10 cellular contexts compared by ENCODE assay signal in the genomic region with DNA sequence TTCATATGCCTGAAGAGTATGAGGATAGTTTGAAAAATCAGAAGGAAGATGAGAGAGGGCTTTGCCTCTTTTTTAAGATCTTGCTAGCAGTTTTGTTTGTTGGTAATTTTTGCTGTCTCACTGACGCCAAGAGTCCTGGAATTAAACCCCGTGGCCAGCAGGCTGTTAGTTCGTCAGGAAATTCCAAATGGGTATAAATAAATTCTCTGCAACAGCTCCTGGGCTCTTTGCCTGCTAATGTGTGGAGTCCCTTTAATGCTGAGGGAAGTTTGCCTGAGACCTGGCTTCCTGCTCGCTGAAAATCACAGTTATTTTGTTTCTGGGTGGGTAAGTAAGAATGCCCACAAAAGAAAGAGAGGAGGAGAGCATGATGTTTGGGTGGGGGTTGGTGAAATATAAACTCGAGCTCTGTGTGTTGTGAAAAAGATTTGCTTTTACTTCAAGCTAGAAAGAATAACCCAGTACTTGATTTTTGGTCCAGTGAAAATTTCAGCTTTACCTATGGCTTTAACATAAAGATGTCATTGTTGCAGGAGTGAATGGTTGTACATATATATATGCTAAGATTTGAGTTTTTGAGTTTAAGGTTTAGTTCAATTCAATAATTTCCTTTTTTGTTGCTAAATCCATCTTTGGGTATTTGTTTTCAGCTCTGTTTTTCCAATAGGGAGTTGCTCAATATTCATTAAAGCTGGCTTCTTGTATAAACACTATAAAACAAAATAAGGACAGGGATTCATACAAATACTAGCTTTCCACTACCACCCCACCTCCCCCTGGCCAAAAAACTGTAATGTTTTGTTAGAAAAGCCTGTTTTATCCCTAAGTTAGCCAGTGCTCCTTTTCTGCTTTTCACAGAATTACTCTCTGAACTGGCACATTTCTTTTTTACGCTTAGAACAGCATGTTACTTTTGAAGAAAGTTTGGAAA.
DNase-seq lines count a peak whose midpoint lies in the region; ATAC-seq and TF ChIP-seq lines count a peak whose summit lies in the region.
"Had no signal": no experiment of that assay in that cellular context is flagged by ENCODE, and none has a peak within 500 bp of the region (broad histone marks: within the 10 kb centered on the region; RNA-seq: fewer than 3 reads in every experiment).

No MANE protein-coding gene starts in this region.

- no peak overlapping the region for H3K4me3 ChIP-seq in left lung

- H3K27me3 ChIP-seq in left lung: no peaks in the 10 kb centered on the region

- no peaks in the 10 kb centered on the region for H3K27me3 Mint-ChIP-seq in stimulated activated naive CD8-positive, alpha-beta T cell treated with anti-CD3 and anti-CD28 coated beads, Interleukin-15, amount 100 ng/mL, for 72 hours

- H3K9me3 ChIP-seq in left lung: no peaks in the 10 kb centered on the region

- H3K4me1 Mint-ChIP-seq in stimulated activated naive CD8-positive, alpha-beta T cell treated with anti-CD3 and anti-CD28 coated beads, Interleukin-15, amount 100 ng/mL, for 72 hours: peaks cover 18% of the 10 kb centered on the region

- H3K27ac ChIP-seq in left lung: peak overlapping the region; percentile 71 to 77

- ATAC-seq in left lung: peak; percentile 49
- no peak for ATAC-seq in stimulated activated naive CD8-positive, alpha-beta T cell treated with anti-CD3 and anti-CD28 coated beads, Interleukin-15, amount 100 ng/mL, for 72 hours
- ATAC-seq in HG02885 (IDR thresholded peaks at IDR 0.05; ENCODE audit: poor library complexity, unreplicated experiment): no peak
- ATAC-seq in HG02642 (IDR thresholded peaks at IDR 0.05; ENCODE audit: poor library complexity, unreplicated experiment): no peak

- intact Hi-C loops in left lung (cut with DNase I): no loop called here

- peak overlapping the region; percentile 12 to 42 for H3K27ac Mint-ChIP-seq in stimulated activated naive CD8-positive, alpha-beta T cell treated with anti-CD3 and anti-CD28 coated beads, Interleukin-15, amount 100 ng/mL, for 72 hours

- no peaks in the 10 kb centered on the region for H3K9me3 Mint-ChIP-seq in stimulated activated naive CD8-positive, alpha-beta T cell treated with anti-CD3 and anti-CD28 coated beads, Interleukin-15, amount 100 ng/mL, for 72 hours

- H3K4me1 ChIP-seq in left lung: peaks cover 14 to 35% of the 10 kb centered on the region in 2 donors

- no peak for TF ChIP-seq CTCF in left lung (IDR thresholded peaks at IDR 0.05)

- DNase-seq in HT1080 (ENCODE audit: low read depth) (peak; percentile 68), cerebellar nuclear complex (lab: John Stamatoyannopoulos, UW) (peak; percentile 47 to 91), left lung (no peak), RKO (ENCODE audit: low spot score) (no peak)
- DNase-seq in stimulated activated naive CD8-positive, alpha-beta T cell treated with anti-CD3 and anti-CD28 coated beads, Interleukin-15, amount 100 ng/mL, for 72 hours: no peak
- no peak for DNase-seq in activated CD8-positive, alpha-beta memory T cell treated with anti-CD3 and anti-CD28 coated beads, Interleukin-2, amount 50 U/mL, for 4 hours
- DNase-seq: activated gamma-delta T cell, NCI-H1930 had no signal

- no peaks in the 10 kb centered on the region for H3K36me3 ChIP-seq in left lung

- H3K4me3 Mint-ChIP-seq in stimulated activated naive CD8-positive, alpha-beta T cell treated with anti-CD3 and anti-CD28 coated beads, Interleukin-15, amount 100 ng/mL, for 72 hours: no peak overlapping the region

Comparison
In these comparisons a context has a peak if more than half of its experiments do, and no peak if none do; other contexts are left out.
1. DNase-seq: peak in HT1080 (single experiment) and cerebellar nuclear complex (2 of 2); none in left lung (0 of 2), stimulated activated naive CD8-positive, alpha-beta T cell treated with anti-CD3 and anti-CD28 coated beads, Interleukin-15, amount 100 ng/mL, for 72 hours (0 of 2), activated CD8-positive, alpha-beta memory T cell treated with anti-CD3 and anti-CD28 coated beads, Interleukin-2, amount 50 U/mL, for 4 hours (single experiment) and RKO (single experiment).